In the genomic region with DNA sequence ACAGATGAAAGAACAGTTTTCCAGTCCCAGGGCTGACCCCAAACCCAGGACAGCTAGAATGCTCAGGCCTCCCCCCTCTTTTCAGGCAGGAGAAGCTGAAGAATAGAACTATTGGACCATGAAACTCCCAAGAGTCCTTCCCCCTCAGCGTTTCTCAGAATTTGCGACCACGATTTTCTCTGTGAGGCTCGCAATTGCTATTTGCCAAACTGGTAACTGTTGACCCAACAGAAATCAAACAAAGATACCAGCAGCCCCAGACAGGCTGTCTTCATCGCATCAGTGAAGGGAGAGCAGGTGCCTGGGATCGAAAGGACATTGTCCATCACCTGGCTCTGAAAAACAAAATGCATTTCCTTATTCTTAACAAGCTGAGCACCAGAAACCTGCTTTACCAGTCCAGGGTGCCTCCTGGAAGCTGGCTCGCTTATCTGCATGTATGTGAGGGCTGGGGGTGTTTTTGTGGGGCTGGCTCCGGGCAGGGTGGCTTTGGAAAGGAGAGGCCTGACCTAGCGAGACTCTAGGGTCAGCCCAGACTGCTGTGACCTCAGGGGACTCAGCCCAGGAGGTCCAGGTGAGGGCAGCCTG, we compare ENCODE assay signal across 12 cellular contexts. TPM values are rescaled to one million over a fixed set of nuclear protein-coding genes. Genes with fewer than 3 reads are reported as not detected.
DNase-seq lines count a peak whose midpoint lies in the region; ATAC-seq and TF ChIP-seq lines count a peak whose summit lies in the region.
"Had no signal": no experiment of that assay in that cellular context is flagged by ENCODE, and none has a peak within 500 bp of the region (broad histone marks: within the 10 kb centered on the region; RNA-seq: fewer than 3 reads in every experiment).

No MANE protein-coding gene starts in this region.

- H3K9ac ChIP-seq in iPS-20b (ENCODE audit: low read depth, low read length), result 0 out of 2 replicates have a peak overlapping the region, but pooled peaks have one; percentile 9

- H3K4me3 ChIP-seq in GM23338 (no peak overlapping the region), iPS-20b (ENCODE audit: low read length) (no peak overlapping the region)
- H3K4me3 ChIP-seq: HAP-1, left ventricle myocardium inferior had no signal

- H3K9me3 Mint-ChIP-seq in GM23338, result no peaks in the 10 kb centered on the region
- H3K9me3 Mint-ChIP-seq: activated B cell treated with CpG ODN at 0.5 μM for 24 hours had no signal

- no peaks in the 10 kb centered on the region for H3K9me2 ChIP-seq in GM23338 (ENCODE audit: insufficient read depth)

- H3K4me1 ChIP-seq in GM23338 (ENCODE audit: insufficient read depth) (peaks cover 24% of the 10 kb centered on the region), iPS-20b (ENCODE audit: insufficient read depth, low read length) (peaks cover 18% of the 10 kb centered on the region; the same call in 1 of the 2 replicates)
- H3K4me1 ChIP-seq: left ventricle myocardium inferior had no signal

- H3K27me3 ChIP-seq in GM23338 (ENCODE audit: insufficient read depth) (no peaks in the 10 kb centered on the region), iPS-20b (ENCODE audit: insufficient read depth, low read length) (no peaks in the 10 kb centered on the region)

- 0 out of 2 replicates have a peak overlapping the region, but pooled peaks have one; percentile 48 for H3K27ac Mint-ChIP-seq in GM23338
- H3K27ac Mint-ChIP-seq: activated B cell treated with CpG ODN at 0.5 μM for 24 hours had no signal

- no peak overlapping the region for H2AFZ ChIP-seq in GM23338

- peak; percentile 29 for ATAC-seq in GM23338
- no peak for ATAC-seq in Right ventricle myocardium inferior
- no peak for ATAC-seq in HG02970 (IDR thresholded peaks at IDR 0.05; ENCODE audit: low FRiP score, unreplicated experiment)
- ATAC-seq in GM19035 (IDR thresholded peaks at IDR 0.05; ENCODE audit: unreplicated experiment), result no peak

- H3K9me3 ChIP-seq in iPS-20b (ENCODE audit: insufficient read depth, low read depth, low read length), result no peaks in the 10 kb centered on the region
- H3K9me3 ChIP-seq: HAP-1, left ventricle myocardium inferior had no signal

- H3K4me2 ChIP-seq in GM23338, result 0 out of 2 replicates have a peak overlapping the region, but pooled peaks have one; percentile 43

- peaks cover 3% of the 10 kb centered on the region for H3K27me3 Mint-ChIP-seq in GM23338 (ENCODE audit: insufficient read depth, low read depth, poor library complexity)
- H3K27me3 Mint-ChIP-seq: activated B cell treated with CpG ODN at 0.5 μM for 24 hours had no signal

- intact Hi-C loops in Right ventricle myocardium inferior (cut with DNase I), result no loop called here

- TF ChIP-seq CTCF in GM23338 (conservative IDR thresholded peaks at IDR 0.05; ENCODE audit: low read depth in 2 of 2), result no peak

- DNase-seq in GM23338 (ENCODE audit: low spot score) (no peak), NCI-H774 (lab: John Stamatoyannopoulos, UW) (peak; percentile 69), putamen (ENCODE audit: low spot score) (peak; percentile 39), Right ventricle myocardium inferior (ENCODE audit: missing footprints) (no peak), medulla oblongata (ENCODE audit: extremely low spot score) (no peak)
- DNase-seq: activated B cell treated with CpG ODN at 0.5 μM for 24 hours; activated naive CD4-positive, alpha-beta T cell treated with anti-CD3 and anti-CD28 coated beads, Interleukin-2, amount 50 U/mL, for 16 hours; left ventricle myocardium inferior had no signal

- H4K20me1 ChIP-seq in GM23338 (replicated peaks; ENCODE audit: insufficient read depth), result peaks cover 30% of the 10 kb centered on the region

- H3K36me3 ChIP-seq in GM23338 (ENCODE audit: insufficient read depth) (no peaks in the 10 kb centered on the region), iPS-20b (ENCODE audit: insufficient read depth, low read depth, low read length) (no peaks in the 10 kb centered on the region)
- H3K36me3 ChIP-seq: HAP-1, left ventricle myocardium inferior had no signal

- H3K36me3 Mint-ChIP-seq in GM23338 (ENCODE audit: low read depth), result no peaks in the 10 kb centered on the region

- H3K4me1 Mint-ChIP-seq in GM23338, result peaks cover 41% of the 10 kb centered on the region
- H3K4me1 Mint-ChIP-seq: activated B cell treated with CpG ODN at 0.5 μM for 24 hours had no signal

- peak overlapping the region; percentile 45; the same call in 1 of the 2 replicates for H3K27ac ChIP-seq in GM23338 (ENCODE audit: low read depth)
- H3K27ac ChIP-seq in iPS-20b (ENCODE audit: low read length), result no peak overlapping the region
- H3K27ac ChIP-seq: left ventricle myocardium inferior had no signal

- peaks cover 77% of the 10 kb centered on the region for H3K79me2 ChIP-seq in GM23338 (replicated peaks; ENCODE audit: insufficient read depth)

- no peak overlapping the region for H3K4me3 Mint-ChIP-seq in GM23338
- H3K4me3 Mint-ChIP-seq: activated B cell treated with CpG ODN at 0.5 μM for 24 hours had no signal

- no peaks in the 10 kb centered on the region for H3F3A ChIP-seq in GM23338 (replicated peaks; ENCODE audit: low read depth)

TF ChIP-seq in GM23338, 12 proteins besides CTCF, POLR2A, EP300 and RAD21:
- TF ChIP-seq EZH2phosphoT487 (IDR thresholded peaks at IDR 0.05; ENCODE audit: unreplicated experiment) (no peak), STAT1 (IDR thresholded peaks at IDR 0.05; ENCODE audit: unreplicated experiment) (no peak), NANOG (IDR thresholded peaks at IDR 0.05; ENCODE audit: borderline replicate concordance) (no peak), EZH2 (IDR thresholded peaks at IDR 0.05; ENCODE audit: low read depth, unreplicated experiment) (no peak), POLR2AphosphoS5 (IDR thresholded peaks at IDR 0.05; ENCODE audit: low read depth) (no peak), ZNF114 (CRISPR knock-in tag; IDR thresholded peaks at IDR 0.05) (no peak)

RNA-seq across cellular contexts. Expression of a gene that starts 24.6 kb away (rescaled TPM):
- total RNA-seq in GM23338 (2014; rRNA removed; shearing (Covaris generic)), result 27.8 and 33.2 TPM in 2 replicates
- polyA plus RNA-seq in GM23338 (2016; fragmentation: Nextera tagmentation; extraction: Ambion mirVana), result 23.6 and 25.4 TPM in 2 replicates
- 1.9 TPM for total RNA-seq in Right ventricle myocardium inferior

Comparison
In these comparisons a context has a peak if more than half of its experiments do, and no peak if none do; other contexts are left out.
1. DNase-seq: peak in NCI-H774 (single experiment) and putamen (single experiment); none in GM23338 (single experiment), Right ventricle myocardium inferior (single experiment) and medulla oblongata (single experiment).
2. RNA of a gene that starts 24.6 kb away (total RNA-seq): 27.8 to 33.2 TPM in GM23338; 1.9 TPM in Right ventricle myocardium inferior (single experiment); every median in the first group is over 10 times any median in the second.